In the genomic region with DNA sequence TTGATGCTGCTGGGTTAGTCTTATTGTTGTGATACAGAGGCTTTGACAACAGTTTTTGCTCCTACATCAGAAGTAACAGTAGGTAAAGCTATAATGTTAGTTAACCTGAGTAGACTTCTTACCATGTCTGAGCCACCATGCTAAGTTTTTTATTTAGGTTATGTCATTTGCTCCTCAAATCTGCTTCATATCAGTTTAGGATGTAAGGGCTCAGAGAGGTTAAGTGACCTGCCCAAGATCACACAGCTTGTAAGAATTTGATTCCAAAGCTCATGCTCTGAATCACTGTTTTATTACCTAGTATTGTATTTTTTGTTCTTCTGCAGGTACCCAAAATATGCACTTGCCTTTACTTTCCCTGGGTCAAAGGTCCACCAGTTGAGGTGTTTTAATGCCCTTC, we compare ENCODE assay signal across 19 cellular contexts.
DNase-seq lines count a peak whose midpoint lies in the region; ATAC-seq, FAIRE-seq and TF ChIP-seq lines count a peak whose summit lies in the region.
"Had no signal": no experiment of that assay in that cellular context is flagged by ENCODE, and none has a peak within 500 bp of the region (broad histone marks: within the 10 kb centered on the region; RNA-seq: fewer than 3 reads in every experiment).

No MANE protein-coding gene starts in this region.

- no peak for TF ChIP-seq EP300 in H1 (IDR thresholded peaks at IDR 0.05; ENCODE audit: borderline replicate concordance in 1 of 2, low read depth in 2 of 2, low read length in 2 of 2)

- ATAC-seq in WTC11 (no peak), esophagus mucosa (no peak)
- ATAC-seq in activated CD4-positive, alpha-beta T cell treated with anti-CD3 and anti-CD28 coated beads for 36 hours = no peak
- ATAC-seq: GM12878, GM23338 had no signal

- no peak overlapping the region for H3K27ac ChIP-seq in BLaER1 treated with 17β-estradiol and CSF1 and Interleukin-3, amounts not matched to agents 10 nM and 100 nM
- H3K27ac ChIP-seq in H1 (ENCODE audit: low read depth, low read length) (no peak overlapping the region), neural progenitor cell (no peak overlapping the region)

- H2AFZ ChIP-seq in H1 (ENCODE audit: low read length) = no peak overlapping the region
- no peak overlapping the region for H2AFZ ChIP-seq in neural progenitor cell (replicated peaks)
- H2AFZ ChIP-seq: GM23338 had no signal

- H3F3A ChIP-seq in neural progenitor cell (ENCODE audit: low read depth) = peaks cover 33% of the 10 kb centered on the region

- no peak overlapping the region for H3K56ac ChIP-seq in H1 (replicated peaks; ENCODE audit: insufficient read length, low read depth, low read length)

- no peak overlapping the region for H4K5ac ChIP-seq in H1 (ENCODE audit: insufficient read length, low read depth, low read length)

- H3K4me2 ChIP-seq in BLaER1 treated with 17β-estradiol and CSF1 and Interleukin-3, amounts not matched to agents 10 nM and 100 nM = peak overlapping the region in 8 of 11 experiments; percentile 34 to 53 (median 48); a peak in 12 of 22 replicates
- no peak overlapping the region for H3K4me2 ChIP-seq in H1 (ENCODE audit: insufficient read depth in 1 of 2, low read depth in 2 of 2, low read length in 2 of 2)
- no peak overlapping the region for H3K4me2 ChIP-seq in neural progenitor cell

- no peaks in the 10 kb centered on the region for H3K79me1 ChIP-seq in H1 (ENCODE audit: low read depth, low read length)

- no peak overlapping the region for H3K4me3 ChIP-seq in BLaER1 treated with 17β-estradiol and CSF1 and Interleukin-3, amounts not matched to agents 10 nM and 100 nM
- H3K4me3 ChIP-seq in H1 (ENCODE audit: extremely low read depth in 1 of 4, insufficient read depth in 2 of 4, low read depth in 3 of 4, low read length in 4 of 4) = no peak overlapping the region
- no peak overlapping the region for H3K4me3 ChIP-seq in neural progenitor cell
- H3K4me3 ChIP-seq: GM12878, GM23338, HAP-1 had no signal

- no peak overlapping the region for H2AK5ac ChIP-seq in H1 (ENCODE audit: low read depth, low read length)

- H3K4me1 Mint-ChIP-seq in WTC11 (peaks cover 71% of the 10 kb centered on the region), neural progenitor cell (peaks cover 40% of the 10 kb centered on the region)
- no peaks in the 10 kb centered on the region for H3K4me1 Mint-ChIP-seq in activated CD4-positive, alpha-beta T cell treated with anti-CD3 and anti-CD28 coated beads for 36 hours
- H3K4me1 Mint-ChIP-seq: B cell; CD4-positive, alpha-beta memory T cell had no signal

- CTCF ChIA-PET in WTC11 (lab: Charles Lee) = interaction anchor here (0.9 to 2.0 kb wide), 3 partner anchors 18 to 305 kb away, joined by 3 to 11 read pairs (median 5); no protein-coding TSS in a partner anchor
- CTCF ChIA-PET in H1 (lab: Charles Lee; ENCODE audit: partially characterized antibody) = interaction anchor here (0.6 to 1.7 kb wide), 6 partner anchors 12 to 685 kb away, joined by 3 to 4 read pairs (median 4); no protein-coding TSS in a partner anchor
- CTCF ChIA-PET in activated CD4-positive, alpha-beta T cell treated with anti-CD3 and anti-CD28 coated beads for 36 hours (lab: Charles Lee) = no interaction called here

- no peak overlapping the region for H2BK15ac ChIP-seq in H1 (ENCODE audit: low read length)

- H3K9ac ChIP-seq in BLaER1 treated with 17β-estradiol and CSF1 and Interleukin-3, amounts not matched to agents 10 nM and 100 nM = no peak overlapping the region
- H3K9ac ChIP-seq in H1 (replicated peaks in 1 of 4; ENCODE audit: extremely low read depth in 1 of 4, low read depth in 3 of 4, low read length in 3 of 4) = no peak overlapping the region
- no peak overlapping the region for H3K9ac ChIP-seq in neural progenitor cell

- 0 out of 2 replicates have a peak, but pooled peaks cover 3% of the 10 kb centered on the region for H3K36me3 Mint-ChIP-seq in WTC11
- no peaks in the 10 kb centered on the region for H3K36me3 Mint-ChIP-seq in neural progenitor cell
- H3K36me3 Mint-ChIP-seq in activated CD4-positive, alpha-beta T cell treated with anti-CD3 and anti-CD28 coated beads for 36 hours (ENCODE audit: low read depth) = no peaks in the 10 kb centered on the region
- H3K36me3 Mint-ChIP-seq: CD4-positive, alpha-beta memory T cell had no signal

- no peak overlapping the region for H4K91ac ChIP-seq in H1 (replicated peaks; ENCODE audit: insufficient read length, low read length)

- H2BK120ac ChIP-seq in H1 (replicated peaks; ENCODE audit: low read depth, low read length) = no peak overlapping the region

- H3K4me3 Mint-ChIP-seq in WTC11 (no peak overlapping the region), neural progenitor cell (no peak overlapping the region)
- no peak overlapping the region for H3K4me3 Mint-ChIP-seq in activated CD4-positive, alpha-beta T cell treated with anti-CD3 and anti-CD28 coated beads for 36 hours
- H3K4me3 Mint-ChIP-seq: B cell; CD4-positive, alpha-beta memory T cell; GM23338 had no signal

- no peaks in the 10 kb centered on the region for H3K27me3 Mint-ChIP-seq in WTC11 (ENCODE audit: low read depth)
- peaks cover 3% of the 10 kb centered on the region for H3K27me3 Mint-ChIP-seq in neural progenitor cell (ENCODE audit: insufficient read depth, low read depth)
- peaks cover 6% of the 10 kb centered on the region for H3K27me3 Mint-ChIP-seq in activated CD4-positive, alpha-beta T cell treated with anti-CD3 and anti-CD28 coated beads for 36 hours

- H3K27ac Mint-ChIP-seq in WTC11 (no peak overlapping the region), neural progenitor cell (peak overlapping the region; percentile 80)
- no peak overlapping the region for H3K27ac Mint-ChIP-seq in activated CD4-positive, alpha-beta T cell treated with anti-CD3 and anti-CD28 coated beads for 36 hours
- H3K27ac Mint-ChIP-seq: B cell; CD4-positive, alpha-beta memory T cell; GM23338 had no signal

- TF ChIP-seq CTCF in WTC11 (IDR thresholded peaks at IDR 0.05) (no peak), H1 (IDR thresholded peaks at IDR 0.05; ENCODE audit: control extremely low read depth in 1 of 3, insufficient read depth in 1 of 3, low read depth in 1 of 3, low read length in 3 of 3) (no peak), neural progenitor cell (IDR thresholded peaks at IDR 0.05) (no peak)

- TF ChIP-seq POLR2A in H1 (IDR thresholded peaks at IDR 0.05; ENCODE audit: control extremely low read depth in 1 of 2, low read depth in 2 of 2, low read length in 2 of 2) = no peak

- H2BK5ac ChIP-seq in H1 (ENCODE audit: low read depth, low read length) = no peak overlapping the region

- peaks cover 6% of the 10 kb centered on the region for H3K9me3 Mint-ChIP-seq in WTC11
- no peaks in the 10 kb centered on the region for H3K9me3 Mint-ChIP-seq in neural progenitor cell
- no peaks in the 10 kb centered on the region for H3K9me3 Mint-ChIP-seq in activated CD4-positive, alpha-beta T cell treated with anti-CD3 and anti-CD28 coated beads for 36 hours (ENCODE audit: low read depth)
- H3K9me3 Mint-ChIP-seq: CD4-positive, alpha-beta memory T cell had no signal

- H3K36me3 ChIP-seq in BLaER1 treated with 17β-estradiol and CSF1 and Interleukin-3, amounts not matched to agents 10 nM and 100 nM = peaks cover 0 to 30% (median 8%) of the 10 kb centered on the region in 11 experiments; a peak in 9 of 22 replicates
- H3K36me3 ChIP-seq in H1 (ENCODE audit: control insufficient read depth in 2 of 4, insufficient read depth in 4 of 4, low read length in 3 of 4) = no peaks in the 10 kb centered on the region
- no peaks in the 10 kb centered on the region for H3K36me3 ChIP-seq in neural progenitor cell
- H3K36me3 ChIP-seq: HAP-1 had no signal

- no peak for FAIRE-seq in H1 (lab: Jason Lieb, UNC)
- FAIRE-seq: G401.6, GM12878, H54 had no signal

- no peaks in the 10 kb centered on the region for H3K23me2 ChIP-seq in H1 (ENCODE audit: low read depth, low read length)

- peaks cover 0 to 63% (median 14%) of the 10 kb centered on the region in 11 experiments; a peak in 12 of 22 replicates for H4K20me1 ChIP-seq in BLaER1 treated with 17β-estradiol and CSF1 and Interleukin-3, amounts not matched to agents 10 nM and 100 nM
- H4K20me1 ChIP-seq in H1 (replicated peaks in 1 of 2; ENCODE audit: control insufficient read depth in 1 of 2, insufficient read depth in 2 of 2, low read length in 2 of 2) = no peaks in the 10 kb centered on the region
- no peaks in the 10 kb centered on the region for H4K20me1 ChIP-seq in neural progenitor cell (ENCODE audit: low read depth)

- peaks cover 11 to 58% (median 20%) of the 10 kb centered on the region in 10 experiments for H3K4me1 ChIP-seq in BLaER1 treated with 17β-estradiol and CSF1 and Interleukin-3, amounts not matched to agents 10 nM and 100 nM
- peaks cover 4 to 14% (median 12%) of the 10 kb centered on the region in 4 experiments; a peak in 5 of 7 replicates for H3K4me1 ChIP-seq in H1 (replicated peaks in 1 of 4; ENCODE audit: control insufficient read depth in 3 of 4, insufficient read depth in 4 of 4, low read length in 3 of 4)
- peaks cover 23% of the 10 kb centered on the region for H3K4me1 ChIP-seq in neural progenitor cell
- H3K4me1 ChIP-seq: HAP-1 had no signal

- no peak overlapping the region for H3K18ac ChIP-seq in H1 (ENCODE audit: extremely low read depth, low read length)

- H4K8ac ChIP-seq in H1 (ENCODE audit: extremely low read depth, insufficient read depth, low read length) = no peak overlapping the region

- no peak for TF ChIP-seq RAD21 in H1 (IDR thresholded peaks at IDR 0.05 in 1 of 2, conservative IDR thresholded peaks at IDR 0.05 in 1 of 2; ENCODE audit: low read depth in 2 of 2, low read length in 2 of 2)

- H3K27me3 ChIP-seq in BLaER1 treated with 17β-estradiol and CSF1 and Interleukin-3, amounts not matched to agents 10 nM and 100 nM = no peaks in the 10 kb centered on the region
- H3K27me3 ChIP-seq in H1 (replicated peaks in 1 of 4; ENCODE audit: control insufficient read depth in 3 of 4, extremely low read depth in 1 of 4, insufficient read depth in 3 of 4, low read length in 3 of 4) (no peaks in the 10 kb centered on the region), neural progenitor cell (no peaks in the 10 kb centered on the region)

- DNase-seq in WTC11 (ENCODE audit: low spot score) = no peak
- DNase-seq in H1 (ENCODE audit: low read depth in 1 of 2, low spot score in 2 of 2) = no peak
- DNase-seq in neural progenitor cell (ENCODE audit: low spot score) = no peak
- DNase-seq in EL = no peak
- DNase-seq in activated CD4-positive, alpha-beta T cell treated with anti-CD3 and anti-CD28 coated beads for 36 hours = no peak
- DNase-seq in NCI-H1436 treated with DMSO at 0.1 percent for 48 hours (lab: John Stamatoyannopoulos, UW) = no peak
- DNase-seq: Calu3; CD4-positive, alpha-beta memory T cell; COR-L47; DMS53; DMS79 treated with DMSO at 0.1 percent for 48 hours had no signal

- peaks cover 0 to 9% (median 0%) of the 10 kb centered on the region in 11 experiments; a peak in 1 of 22 replicates for H3K9me3 ChIP-seq in BLaER1 treated with 17β-estradiol and CSF1 and Interleukin-3, amounts not matched to agents 10 nM and 100 nM (replicated peaks in 1 of 11)
- H3K9me3 ChIP-seq in H1 (ENCODE audit: insufficient read depth in 2 of 2, low read depth in 1 of 2, low read length in 1 of 2) = no peaks in the 10 kb centered on the region
- no peaks in the 10 kb centered on the region for H3K9me3 ChIP-seq in neural progenitor cell (ENCODE audit: low read depth)
- H3K9me3 ChIP-seq: HAP-1 had no signal

- no peak overlapping the region for H3K23ac ChIP-seq in H1 (ENCODE audit: insufficient read length)

- intact Hi-C loops in activated CD4-positive, alpha-beta T cell treated with anti-CD3 and anti-CD28 coated beads for 36 hours (cut with DNase I, micrococcal nuclease) = no loop called here

- H3K79me2 ChIP-seq in H1 (ENCODE audit: control insufficient read depth in 1 of 2, insufficient read depth in 2 of 2, low read length in 2 of 2) (no peaks in the 10 kb centered on the region), neural progenitor cell (ENCODE audit: low read depth) (peaks cover 40% of the 10 kb centered on the region)

- no peak overlapping the region for H3K4ac ChIP-seq in H1 (replicated peaks; ENCODE audit: insufficient read length, low read depth, low read length)

- no peak overlapping the region for H2BK20ac ChIP-seq in H1 (ENCODE audit: low read length)

- H2BK12ac ChIP-seq in H1 (ENCODE audit: low read depth, low read length) = no peak overlapping the region

- H3K14ac ChIP-seq in H1 (ENCODE audit: insufficient read length) = no peak overlapping the region

- POLR2A ChIA-PET in WTC11 (lab: Charles Lee) (interaction anchor here (1.1 kb wide), 1 partner anchor 18 kb away, joined by 5 read pairs; no protein-coding TSS in a partner anchor), H1 (lab: Charles Lee; ENCODE audit: partially characterized antibody) (no interaction called here)
- POLR2A ChIA-PET in activated CD4-positive, alpha-beta T cell treated with anti-CD3 and anti-CD28 coated beads for 36 hours (lab: Charles Lee) = no interaction called here

Comparison
In these comparisons a context has a peak if more than half of its experiments do, and no peak if none do; other contexts are left out.
1. H3K4me2 ChIP-seq: peak in BLaER1 treated with 17β-estradiol and CSF1 and Interleukin-3, amounts not matched to agents 10 nM and 100 nM (8 of 11); none in H1 (0 of 2) and neural progenitor cell (single experiment).